8 cellular contexts compared by ENCODE assay signal in the genomic region with DNA sequence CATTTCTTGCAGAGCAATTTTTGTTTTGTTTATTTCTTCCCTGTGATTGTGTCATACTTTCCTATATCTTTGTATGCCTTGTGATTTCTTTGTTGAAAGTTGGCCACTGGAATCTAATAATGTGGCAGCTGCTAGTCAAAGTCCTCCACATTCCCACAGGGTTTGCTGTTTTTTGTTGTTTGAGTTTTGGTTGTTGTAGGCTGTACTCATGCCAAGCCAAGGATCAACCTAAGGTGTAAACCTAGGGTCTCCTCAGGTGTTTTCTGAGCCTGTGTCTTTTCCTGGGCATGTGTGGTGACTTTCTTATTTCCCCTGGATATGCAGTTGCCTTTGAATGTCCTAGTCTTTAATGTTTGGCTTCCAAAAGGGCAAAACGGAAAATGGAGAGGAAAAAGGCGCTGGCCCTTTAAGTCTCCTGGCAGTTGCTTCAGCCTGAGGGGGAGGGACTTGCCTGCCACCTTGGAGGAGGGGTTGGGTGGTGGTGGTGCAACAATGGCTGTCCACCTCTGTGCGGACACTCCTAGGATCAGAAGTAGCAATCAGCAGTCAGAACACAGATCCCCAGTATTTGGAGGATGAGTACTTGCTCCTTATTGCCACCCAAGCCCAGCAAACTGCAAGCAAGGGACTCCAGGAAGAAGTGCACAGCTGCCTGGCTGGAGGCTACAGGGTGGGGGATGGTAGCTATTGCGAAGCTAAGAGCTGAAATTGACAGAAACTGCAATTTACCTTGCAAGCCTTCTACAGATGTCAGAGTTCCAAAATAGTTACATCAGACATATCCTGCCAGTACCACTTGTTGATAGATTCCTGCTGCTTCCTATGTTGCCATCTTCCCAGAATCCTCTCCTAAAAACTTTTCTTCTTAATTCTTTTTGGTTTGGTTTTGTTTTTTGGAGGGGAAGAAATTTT. TPM values are rescaled to one million over a fixed set of nuclear protein-coding genes. Genes with fewer than 3 reads are reported as not detected.
DNase-seq lines count a peak whose midpoint lies in the region; ATAC-seq and TF ChIP-seq lines count a peak whose summit lies in the region.

No MANE protein-coding gene starts in this region.

- no peaks in the 10 kb centered on the region for H3K79me2 ChIP-seq in GM23248 (ENCODE audit: insufficient read depth)

- TF ChIP-seq CTCF in colonic mucosa (IDR thresholded peaks at IDR 0.05), result no peak
- TF ChIP-seq CTCF in suprapubic skin (IDR thresholded peaks at IDR 0.05), result no peak

- H3K4me3 Mint-ChIP-seq in T-helper 17 cell, result no peak overlapping the region

- ATAC-seq in GM19395 (IDR thresholded peaks at IDR 0.05; ENCODE audit: unreplicated experiment) (no peak), T-helper 17 cell (no peak)

- WGBS in GM23248 (ENCODE audit: low coverage in 1 of 2, low lambda C conversion rate in 2 of 2, missing lambda C conversion rate in 2 of 2), 2 experiments, result 15 to 21% methylated on average over 4 of the region's 4 CpGs
- 31% methylated on average over 4 of the region's 4 CpGs for WGBS in suprapubic skin

- H3K4me3 ChIP-seq in GM23248 (peak overlapping the region; percentile 40; the same call in 1 of the 2 replicates), colonic mucosa (peak overlapping the region; percentile 16), mucosa of rectum (ENCODE audit: low read length in 2 of 2) (peak overlapping the region; percentile 80 to 81), suprapubic skin (no peak overlapping the region)

- H3K27me3 ChIP-seq in GM23248 (replicated peaks; ENCODE audit: insufficient read depth) (0 out of 2 replicates have a peak, but pooled peaks cover 3% of the 10 kb centered on the region), colonic mucosa (no peaks in the 10 kb centered on the region), mucosa of rectum (ENCODE audit: control insufficient read depth in 2 of 2, insufficient read depth in 2 of 2, low read length in 2 of 2) (peaks cover 6 to 7% of the 10 kb centered on the region in 2 donors), suprapubic skin (peaks cover 93% of the 10 kb centered on the region)

- H3K27ac Mint-ChIP-seq in T-helper 17 cell, result no peak overlapping the region

- TF ChIP-seq POLR2A in suprapubic skin (IDR thresholded peaks at IDR 0.05), result no peak

- no peaks in the 10 kb centered on the region for H3K36me3 Mint-ChIP-seq in T-helper 17 cell (ENCODE audit: low read depth)

- peak overlapping the region; percentile 79 for H2AFZ ChIP-seq in GM23248

- TF ChIP-seq EP300 in suprapubic skin (IDR thresholded peaks at IDR 0.05), result no peak

- H3K4me2 ChIP-seq in GM23248 (ENCODE audit: unreplicated experiment), result peak overlapping the region; percentile 26

- intact Hi-C loops in colonic mucosa (cut with DNase I), result loop anchor here (5.0 kb wide), 1 partner anchor 32 kb away; no protein-coding TSS in a partner anchor

- no peaks in the 10 kb centered on the region for H3F3A ChIP-seq in GM23248 (ENCODE audit: insufficient read depth)

- no peak overlapping the region for H3K9ac ChIP-seq in GM23248
- peak overlapping the region in 1 of 2 donors; percentile 19 for H3K9ac ChIP-seq in colonic mucosa (ENCODE audit: low read depth in 2 of 2, low read length in 2 of 2)
- H3K9ac ChIP-seq in mucosa of rectum (ENCODE audit: low read depth in 1 of 2, low read length in 2 of 2), result peak overlapping the region; percentile 61 to 68

- no peaks in the 10 kb centered on the region for H3K4me1 ChIP-seq in GM23248 (ENCODE audit: insufficient read depth)
- no peaks in the 10 kb centered on the region for H3K4me1 ChIP-seq in colonic mucosa
- peaks cover under 1 to 11% of the 10 kb centered on the region in 2 donors for H3K4me1 ChIP-seq in mucosa of rectum (ENCODE audit: control insufficient read depth in 2 of 2, insufficient read depth in 2 of 2, low read length in 2 of 2)
- H3K4me1 ChIP-seq in suprapubic skin, result peaks cover 4% of the 10 kb centered on the region

- peak; percentile 41 for DNase-seq in GM23248
- peak; percentile 54 for DNase-seq in NCI-H510A (lab: John Stamatoyannopoulos, UW)
- peak; percentile 74 for DNase-seq in colonic mucosa
- DNase-seq in suprapubic skin (ENCODE audit: low spot score in 2 of 2), result no peak
- no peak for DNase-seq in caudate nucleus (lab: John Stamatoyannopoulos, UW)
- no peak for DNase-seq in T-helper 17 cell

- no peaks in the 10 kb centered on the region for H4K20me1 ChIP-seq in GM23248 (ENCODE audit: insufficient read depth)

- H3K36me3 ChIP-seq in GM23248 (ENCODE audit: low read depth) (no peaks in the 10 kb centered on the region), colonic mucosa (no peaks in the 10 kb centered on the region), mucosa of rectum (ENCODE audit: control insufficient read depth in 2 of 2, insufficient read depth in 2 of 2, low read length in 2 of 2) (no peaks in the 10 kb centered on the region), suprapubic skin (no peaks in the 10 kb centered on the region)

- H3K27ac ChIP-seq in GM23248 (no peak overlapping the region), colonic mucosa (peak overlapping the region; percentile 33), mucosa of rectum (ENCODE audit: low read depth in 2 of 2, low read length in 2 of 2) (peak overlapping the region; percentile 73 to 74), suprapubic skin (no peak overlapping the region), caudate nucleus (ENCODE audit: low read depth, low read length) (no peak overlapping the region)

- H3K27me3 Mint-ChIP-seq in T-helper 17 cell, result peaks cover 66% of the 10 kb centered on the region

- H3K9me2 ChIP-seq in GM23248 (ENCODE audit: insufficient read depth), result no peaks in the 10 kb centered on the region

- no peaks in the 10 kb centered on the region for H3K9me3 ChIP-seq in GM23248 (ENCODE audit: low read depth)
- no peaks in the 10 kb centered on the region for H3K9me3 ChIP-seq in colonic mucosa
- H3K9me3 ChIP-seq in mucosa of rectum (ENCODE audit: control insufficient read depth in 2 of 2, low read length in 2 of 2), result no peaks in the 10 kb centered on the region
- H3K9me3 ChIP-seq in suprapubic skin, result no peaks in the 10 kb centered on the region
- no peaks in the 10 kb centered on the region for H3K9me3 ChIP-seq in T-helper 17 cell (ENCODE audit: control insufficient read depth, low read length, poor library complexity, severe bottlenecking)

- no peaks in the 10 kb centered on the region for H3K4me1 Mint-ChIP-seq in T-helper 17 cell

- in situ Hi-C loops in GM23248 (cut with MboI), result no loop called here

RNA-seq across cellular contexts. Expression of gene ZNF518A, which starts 5.6 kb away (rescaled TPM):
- 8.9 and 11.3 TPM in 2 replicates for total RNA-seq in GM23248 (2014; rRNA removed; shearing (Covaris generic))
- polyA plus RNA-seq in GM23248 (2016; fragmentation: Nextera tagmentation; extraction: Ambion mirVana), result 6.2 and 6.8 TPM in 2 replicates
- total RNA-seq in colonic mucosa (10 to 100 TPM; 28.5 to 29.4 TPM), suprapubic skin (10 to 100 TPM; 10.7 to 19.9 (median 17.5) TPM), T-helper 17 cell (10 to 100 TPM; 11.4 to 12.6 TPM)

Comparison
In these comparisons a context has a peak if more than half of its experiments do, and no peak if none do; other contexts are left out.
1. DNase-seq: peak in GM23248 (single experiment), NCI-H510A (single experiment) and colonic mucosa (single experiment); none in suprapubic skin (0 of 2), caudate nucleus (0 of 61) and T-helper 17 cell (0 of 3).
2. H3K27ac ChIP-seq: peak in colonic mucosa (single experiment) and mucosa of rectum (2 of 2); none in GM23248 (single experiment), suprapubic skin (single experiment) and caudate nucleus (single experiment).